Comparison of ENCODE assay signal across 8 cellular contexts in genomic region chr3:57655727-57656126, GRCh38.
"Had no signal": no experiment of that assay in that cellular context is flagged by ENCODE, and none has a peak within 500 bp of the region (broad histone marks: within the 10 kb centered on the region; RNA-seq: fewer than 3 reads in every experiment).

No MANE protein-coding gene starts in this region.

- ATAC-seq: HCT116 had no signal

- H3K4me3 ChIP-seq: GM23248, HAP-1 had no signal

- DNase-seq: GM23248, GOT3, H7, HFFc6, KG1 had no signal

- H3K27ac ChIP-seq: GM23248, HL-60 had no signal

- H2AFZ ChIP-seq: GM23248 had no signal

- H3K9ac ChIP-seq: GM23248 had no signal

- H3K4me1 ChIP-seq: HAP-1 had no signal

- H3K9me3 ChIP-seq: HAP-1 had no signal
